Comparison of ENCODE assay signal across 23 cellular contexts in genomic region chr7:77690289-77690688, GRCh38.
"Had no signal": no experiment of that assay in that cellular context is flagged by ENCODE, and none has a peak within 500 bp of the region (broad histone marks: within the 10 kb centered on the region; RNA-seq: fewer than 3 reads in every experiment).

No MANE protein-coding gene starts in this region.

- H3K9me3 ChIP-seq: left lung, psoas muscle, testis had no signal

- ATAC-seq: activated CD8-positive, alpha-beta memory T cell treated with anti-CD3 and anti-CD28 coated beads, Interleukin-2, amount 10 ng/mL, durations not matched to agents 7 days and 5 days; activated T-helper 17 cell treated with anti-CD3 and anti-CD28 coated beads, Interleukin-2, amount 50 U/mL, for 72 hours; foreskin keratinocyte; left lung; naive thymus-derived CD4-positive, alpha-beta T cell; right cardiac atrium had no signal

- H3K4me3 ChIP-seq: left lung, psoas muscle, smooth muscle cell, testis had no signal

- H3K27me3 ChIP-seq: brain microvascular endothelial cell, foreskin keratinocyte, left lung, testis had no signal

- DNase-seq: activated CD4-positive, alpha-beta memory T cell treated with anti-CD3 and anti-CD28 coated beads, Interleukin-2, amount 10 ng/mL, durations not matched to agents 7 days and 5 days; activated CD4-positive, alpha-beta T cell treated with anti-CD3 and anti-CD28 coated beads for 48 hours; activated CD4-positive, CD25-positive, alpha-beta regulatory T cell; activated CD8-positive, alpha-beta memory T cell treated with anti-CD3 and anti-CD28 coated beads, Interleukin-2, amount 10 ng/mL, durations not matched to agents 7 days and 5 days; activated naive CD4-positive, alpha-beta T cell treated with anti-CD3 and anti-CD28 coated beads for 36 hours; activated T-cell treated with anti-CD3 and anti-CD28 coated beads, Interleukin-2, amount 50 U/mL, for 1 hour; anterior cingulate cortex; brain microvascular endothelial cell; cerebellar nuclear complex; effector CD4-positive, alpha-beta T cell; foreskin keratinocyte; glutamatergic neuron; hypothalamus; left lung; naive thymus-derived CD4-positive, alpha-beta T cell; psoas muscle; right cardiac atrium; stimulated activated CD4-positive, alpha-beta T cell treated with anti-CD3 and anti-CD28 coated beads, Interleukin-4, amount 100 ng/mL, for 1 hour; SW 1271; testis had no signal

- FAIRE-seq: keratinocyte had no signal

- H3K27ac ChIP-seq: brain microvascular endothelial cell, foreskin keratinocyte, left lung, psoas muscle, testis had no signal
